20 cellular contexts compared by ENCODE assay signal in genomic region chr7:115827305-115828045, GRCh38.
DNase-seq lines count a peak whose midpoint lies in the region; ATAC-seq and TF ChIP-seq lines count a peak whose summit lies in the region.
"Had no signal": no experiment of that assay in that cellular context is flagged by ENCODE, and none has a peak within 500 bp of the region (broad histone marks: within the 10 kb centered on the region; RNA-seq: fewer than 3 reads in every experiment).

No MANE protein-coding gene starts in this region.

- in situ Hi-C loops in GM13976 (cut with MboI; ENCODE audit: low sequenced_read_pairs, unreplicated experiment), result no loop called here

- TF ChIP-seq CTCF in GM13976 (IDR thresholded peaks at IDR 0.05; ENCODE audit: borderline replicate concordance, control extremely low read depth, extremely low read depth, insufficient read depth, missing control alignments), result no peak

- DNase-seq in GM13976 (ENCODE audit: low spot score) (peak; percentile 24), OCI-M1 (lab: John Stamatoyannopoulos, UW) (peak; percentile 11), H4 (ENCODE audit: low spot score) (no peak), NCI-H2081 (lab: John Stamatoyannopoulos, UW) (no peak), EL (no peak), NCI-H446 (lab: John Stamatoyannopoulos, UW) (no peak)
- DNase-seq: activated CD4-positive, alpha-beta memory T cell treated with anti-CD3 and anti-CD28 coated beads, Interleukin-2, amount 10 ng/mL, durations not matched to agents 7 days and 5 days; activated T-cell treated with anti-CD3 and anti-CD28 coated beads, Interleukin-2, amount 50 U/mL, for 72 hours; CD8-positive, alpha-beta T cell; endodermal cell; foreskin keratinocyte; left lung; NCI-H187; NCI-H524; posterior cingulate gyrus; stimulated activated naive CD4-positive, alpha-beta T cell; upper lobe of right lung had no signal

- ATAC-seq in GM21528 (IDR thresholded peaks at IDR 0.05; ENCODE audit: low FRiP score, unreplicated experiment), result peak; percentile 61
- ATAC-seq in HG03064 (IDR thresholded peaks at IDR 0.05; ENCODE audit: low read depth, unreplicated experiment), result peak; percentile 62
- ATAC-seq: activated T-cell treated with anti-CD3 and anti-CD28 coated beads, Interleukin-2, amount 50 U/mL, for 72 hours; CD8-positive, alpha-beta T cell; foreskin keratinocyte; left lung; Panc1; upper lobe of right lung had no signal

Comparison
In these comparisons a context has a peak if more than half of its experiments do, and no peak if none do; other contexts are left out.
1. DNase-seq: peak in GM13976 (single experiment) and OCI-M1 (single experiment); none in H4 (single experiment), NCI-H2081 (0 of 2), EL (single experiment) and NCI-H446 (0 of 2).